ENCODE assay signal across 11 cellular contexts in genomic region chr17:76202516-76202915, GRCh38. TPM values are rescaled to one million over a fixed set of nuclear protein-coding genes. Genes with fewer than 3 reads are reported as not detected.
A peak's percentile ranks its signal among the peaks of the same experiment; 100 is the strongest.
DNase-seq lines count a peak whose midpoint lies in the region; ATAC-seq, FAIRE-seq and TF ChIP-seq lines count a peak whose summit lies in the region.
"Had no signal": no experiment of that assay in that cellular context is flagged by ENCODE, and none has a peak within 500 bp of the region (broad histone marks: within the 10 kb centered on the region; RNA-seq: fewer than 3 reads in every experiment).

No MANE protein-coding gene starts in this region.

- no peak for ATAC-seq in T-cell (replicated peaks in 1 of 4)
- ATAC-seq in foreskin keratinocyte: no peak

- H3K4me3 Mint-ChIP-seq in CD4-positive, alpha-beta memory T cell: no peak overlapping the region
- H3K4me3 Mint-ChIP-seq in T-cell (no peak overlapping the region), endothelial cell (ENCODE audit: unreplicated experiment) (no peak overlapping the region)

- POLR2A ChIA-PET in CD4-positive, alpha-beta memory T cell (lab: Charles Lee; ENCODE audit: partially characterized antibody): interaction anchor here (0.7 to 1.1 kb wide), 4 partner anchors 9 to 68 kb away, joined by 3 read pairs; no protein-coding TSS in a partner anchor
- POLR2A ChIA-PET in T-cell (lab: Charles Lee): interaction anchor here in 1 of 2 donors (0.6 kb wide), 1 partner anchor 835 kb away, joined by 3 read pairs; no protein-coding TSS in a partner anchor

- H3K9me3 ChIP-seq in CD4-positive, alpha-beta memory T cell (ENCODE audit: control insufficient read depth in 1 of 2, low read length in 2 of 2): no peaks in the 10 kb centered on the region
- H3K9me3 ChIP-seq: stomach had no signal

- peaks cover 44 to 75% (median 65%) of the 10 kb centered on the region in 4 donors for H3K4me1 Mint-ChIP-seq in CD4-positive, alpha-beta memory T cell
- H3K4me1 Mint-ChIP-seq in T-cell (peaks cover 69 to 82% (median 73%) of the 10 kb centered on the region in 3 donors), endothelial cell (ENCODE audit: unreplicated experiment) (peaks cover 3% of the 10 kb centered on the region)

- TF ChIP-seq CTCF in foreskin keratinocyte (conservative IDR thresholded peaks at IDR 0.05) (no peak), endothelial cell (IDR thresholded peaks at IDR 0.05; ENCODE audit: unreplicated experiment) (no peak)

- H3K9me3 Mint-ChIP-seq in CD4-positive, alpha-beta memory T cell: no peaks in the 10 kb centered on the region
- H3K9me3 Mint-ChIP-seq in T-cell: no peaks in the 10 kb centered on the region
- H3K9me3 Mint-ChIP-seq in endothelial cell (ENCODE audit: unreplicated experiment): no peaks in the 10 kb centered on the region

- peak; percentile 51 for FAIRE-seq in GM12892 (lab: Jason Lieb, UNC)
- FAIRE-seq: TTC549 had no signal

- no peak for TF ChIP-seq POLR2A in GM12892 (IDR thresholded peaks at IDR 0.05; ENCODE audit: low read depth, low read length)

- H3K36me3 Mint-ChIP-seq in CD4-positive, alpha-beta memory T cell: peaks cover 32 to 48% of the 10 kb centered on the region in 2 donors
- H3K36me3 Mint-ChIP-seq in T-cell: peaks cover 35% of the 10 kb centered on the region
- H3K36me3 Mint-ChIP-seq in endothelial cell (ENCODE audit: low read depth, unreplicated experiment): peaks cover 3% of the 10 kb centered on the region

- H3K27me3 ChIP-seq in CD4-positive, alpha-beta memory T cell (ENCODE audit: insufficient read depth, low read length): no peaks in the 10 kb centered on the region
- H3K27me3 ChIP-seq in foreskin keratinocyte: peaks cover 1% of the 10 kb centered on the region
- H3K27me3 ChIP-seq: stomach had no signal

- CTCF ChIA-PET in CD4-positive, alpha-beta memory T cell (lab: Charles Lee; ENCODE audit: partially characterized antibody): interaction anchor here (0.6 to 1.1 kb wide), 2 partner anchors 13 to 19 kb away, joined by 3 read pairs; no protein-coding TSS in a partner anchor
- CTCF ChIA-PET in T-cell (lab: Charles Lee): interaction anchor here in 1 of 2 donors (0.6 to 2.1 kb wide), 3 partner anchors 11 to 78 kb away, joined by 3 to 6 read pairs (median 5); no protein-coding TSS in a partner anchor

- DNase-seq in CD4-positive, alpha-beta memory T cell: no peak
- DNase-seq in GM12892 (ENCODE audit: insufficient read length) (no peak), T-cell (no peak), foreskin keratinocyte (peak; percentile 43 to 77), HK-2 (ENCODE audit: unreplicated experiment) (no peak), endothelial cell (ENCODE audit: low spot score) (no peak), SK-N-DZ (ENCODE audit: low spot score) (no peak)
- DNase-seq: mesendoderm, NCI-H524, stomach had no signal

- H3K4me3 ChIP-seq in CD4-positive, alpha-beta memory T cell (ENCODE audit: low read length in 2 of 2): no peak overlapping the region
- H3K4me3 ChIP-seq: stomach had no signal

- intact Hi-C loops in CD4-positive, alpha-beta memory T cell (cut with micrococcal nuclease): no loop called here

- H3K36me3 ChIP-seq in CD4-positive, alpha-beta memory T cell (ENCODE audit: insufficient read depth, low read length): no peaks in the 10 kb centered on the region
- H3K36me3 ChIP-seq: stomach had no signal

- peak overlapping the region; percentile 70 to 92 (median 90) for H3K27ac Mint-ChIP-seq in CD4-positive, alpha-beta memory T cell
- H3K27ac Mint-ChIP-seq in T-cell (peak overlapping the region; percentile 45 to 78), endothelial cell (ENCODE audit: unreplicated experiment) (no peak overlapping the region)

- peaks cover 73% of the 10 kb centered on the region for H3K4me1 ChIP-seq in CD4-positive, alpha-beta memory T cell (ENCODE audit: insufficient read depth, low read length)
- H3K4me1 ChIP-seq in foreskin keratinocyte: peaks cover 5% of the 10 kb centered on the region

- H3K27ac ChIP-seq in CD4-positive, alpha-beta memory T cell (ENCODE audit: low read depth, low read length): no peak overlapping the region
- no peak overlapping the region for H3K27ac ChIP-seq in foreskin keratinocyte
- H3K27ac ChIP-seq: stomach had no signal

- no peaks in the 10 kb centered on the region for H3K27me3 Mint-ChIP-seq in CD4-positive, alpha-beta memory T cell
- H3K27me3 Mint-ChIP-seq in T-cell: no peaks in the 10 kb centered on the region
- peaks cover 2% of the 10 kb centered on the region for H3K27me3 Mint-ChIP-seq in endothelial cell (ENCODE audit: unreplicated experiment)

RNA-seq across cellular contexts. Expression of gene RNF157, which starts 37.8 kb away (rescaled TPM):
- total RNA-seq in CD4-positive, alpha-beta memory T cell: 10 to 100 TPM; 19.5 to 22.5 TPM
- polyA plus RNA-seq in CD4-positive, alpha-beta memory T cell: 10 to 100 TPM in 1 of 2 donors, 1 to 10 TPM in 1; 4.0 to 20.5 TPM
- polyA plus RNA-seq in GM12892 (2012; ENCODE audit: missing spikeins): 4.6 TPM
- total RNA-seq in T-cell (10 to 100 TPM; 50.7 to 66.5 (median 61.9) TPM), foreskin keratinocyte (not detected in 2 replicates), endothelial cell (ENCODE audit: unreplicated experiment) (18.7 TPM)
- 0.01 TPM in 1 of 2 replicates, not detected in the other for polyA plus RNA-seq in foreskin keratinocyte
- 42.3 and 54.7 TPM in 2 replicates for polyA plus RNA-seq in SK-N-DZ (2014; cell fraction: cytosol; rRNA removed)
- 26.2 and 30.9 TPM in 2 replicates for polyA plus RNA-seq in SK-N-DZ (2014; cell fraction: nucleus; rRNA removed)

Comparison
In these comparisons a context has a peak if more than half of its experiments do, and no peak if none do; other contexts are left out.
1. DNase-seq: peak in foreskin keratinocyte (2 of 2); none in CD4-positive, alpha-beta memory T cell (0 of 5), GM12892 (single experiment), T-cell (0 of 34), HK-2 (single experiment), endothelial cell (single experiment) and SK-N-DZ (single experiment).
2. RNA of gene RNF157, which starts 37.8 kb away (total RNA-seq): 50.7 to 66.5 TPM in T-cell, 19.5 to 22.5 TPM in CD4-positive, alpha-beta memory T cell and 18.7 TPM in endothelial cell (single experiment); not detected in foreskin keratinocyte; every median in the first group is over 10 times any median in the second.